Comparison of ENCODE assay signal across 9 cellular contexts in genomic region chr19:3178973-3179738, GRCh38. TPM values are rescaled to one million over a fixed set of nuclear protein-coding genes. Genes with fewer than 3 reads are reported as not detected.
A peak's percentile ranks its signal among the peaks of the same experiment; 100 is the strongest.
DNase-seq lines count a peak whose midpoint lies in the region; ATAC-seq and TF ChIP-seq lines count a peak whose summit lies in the region.
"Had no signal": no experiment of that assay in that cellular context is flagged by ENCODE, and none has a peak within 500 bp of the region (broad histone marks: within the 10 kb centered on the region; RNA-seq: fewer than 3 reads in every experiment).

No MANE protein-coding gene starts in this region.

- intact Hi-C loops in esophagus squamous epithelium (cut with DNase I) = no loop called here

- peaks cover 44% of the 10 kb centered on the region for H3K36me3 Mint-ChIP-seq in activated CD8-positive, alpha-beta memory T cell treated with anti-CD3 and anti-CD28 coated beads, Interleukin-2, amount 10 ng/mL, durations not matched to agents 7 days and 5 days

- peak; percentile 65 for DNase-seq in activated CD8-positive, alpha-beta memory T cell treated with anti-CD3 and anti-CD28 coated beads, Interleukin-2, amount 10 ng/mL, durations not matched to agents 7 days and 5 days
- no peak for DNase-seq in activated CD8-positive, alpha-beta memory T cell treated with anti-CD3 and anti-CD28 coated beads, Interleukin-2, amount 50 U/mL, for 48 hours
- DNase-seq in Peyer's patch = peak; percentile 22 to 60 (median 48)
- no peak for DNase-seq in esophagus squamous epithelium (lab: John Stamatoyannopoulos, UW)
- no peak for DNase-seq in NCI-H524 treated with DMSO at 0.1 percent for 48 hours (lab: John Stamatoyannopoulos, UW)
- no peak for DNase-seq in NCI-H748 treated with DMSO at 0.1 percent for 48 hours (lab: John Stamatoyannopoulos, UW)
- DNase-seq in NCI-H2196 (lab: John Stamatoyannopoulos, UW; ENCODE audit: unreplicated experiment) = no peak
- DNase-seq: ACHN had no signal

- peak; percentile 14 for ATAC-seq in activated CD8-positive, alpha-beta memory T cell treated with anti-CD3 and anti-CD28 coated beads, Interleukin-2, amount 10 ng/mL, durations not matched to agents 7 days and 5 days

- TF ChIP-seq CTCF in Peyer's patch (IDR thresholded peaks at IDR 0.05) (no peak), esophagus squamous epithelium (IDR thresholded peaks at IDR 0.05) (no peak)

- peak overlapping the region; percentile 76 to 99 (median 80) for H3K27ac ChIP-seq in Peyer's patch
- peak overlapping the region; percentile 34 to 83 (median 62) for H3K27ac ChIP-seq in esophagus squamous epithelium
- H3K27ac ChIP-seq in thymus (ENCODE audit: low read depth) = peak overlapping the region; percentile 89

- CTCF ChIA-PET in activated CD8-positive, alpha-beta memory T cell treated with anti-CD3 and anti-CD28 coated beads, Interleukin-2, amount 10 ng/mL, durations not matched to agents 7 days and 5 days (lab: Charles Lee) = interaction anchor here (1.3 to 1.6 kb wide), 2 partner anchors 33 to 75 kb away, joined by 3 to 5 read pairs; no protein-coding TSS in a partner anchor

- TF ChIP-seq POLR2A in Peyer's patch (IDR thresholded peaks at IDR 0.05) = no peak
- TF ChIP-seq POLR2A in esophagus squamous epithelium (IDR thresholded peaks at IDR 0.05) = no peak

- WGBS in esophagus squamous epithelium, 2 donors = 57 to 84% methylated on average over 10 to 29 of the region's 52 CpGs
- WGBS in thymus = 5% methylated on average over 52 of the region's 52 CpGs

- H3K4me1 ChIP-seq in Peyer's patch (peaks cover 0 to 8% (median 4%) of the 10 kb centered on the region in 4 donors), esophagus squamous epithelium (peaks cover 17 to 20% (median 19%) of the 10 kb centered on the region in 3 donors), thymus (ENCODE audit: control insufficient read depth, insufficient read depth, low read length) (peaks cover 14% of the 10 kb centered on the region)

- H3K9me3 ChIP-seq in Peyer's patch (no peaks in the 10 kb centered on the region), esophagus squamous epithelium (no peaks in the 10 kb centered on the region), thymus (ENCODE audit: control insufficient read depth) (no peaks in the 10 kb centered on the region)

- H3K4me3 ChIP-seq in Peyer's patch = peak overlapping the region; percentile 49 to 71 (median 53)
- peak overlapping the region; percentile 5 to 58 (median 32) for H3K4me3 ChIP-seq in esophagus squamous epithelium
- H3K4me3 ChIP-seq in thymus (ENCODE audit: low read length) = peak overlapping the region; percentile 88

- H3K27ac Mint-ChIP-seq in activated CD8-positive, alpha-beta memory T cell treated with anti-CD3 and anti-CD28 coated beads, Interleukin-2, amount 10 ng/mL, durations not matched to agents 7 days and 5 days = peak overlapping the region; percentile 91

- H3K27me3 Mint-ChIP-seq in activated CD8-positive, alpha-beta memory T cell treated with anti-CD3 and anti-CD28 coated beads, Interleukin-2, amount 10 ng/mL, durations not matched to agents 7 days and 5 days = no peaks in the 10 kb centered on the region

- H3K4me1 Mint-ChIP-seq in activated CD8-positive, alpha-beta memory T cell treated with anti-CD3 and anti-CD28 coated beads, Interleukin-2, amount 10 ng/mL, durations not matched to agents 7 days and 5 days = peaks cover 36% of the 10 kb centered on the region

- H3K27me3 ChIP-seq in Peyer's patch = no peaks in the 10 kb centered on the region
- no peaks in the 10 kb centered on the region for H3K27me3 ChIP-seq in esophagus squamous epithelium
- H3K27me3 ChIP-seq in thymus (ENCODE audit: control insufficient read depth, insufficient read depth) = no peaks in the 10 kb centered on the region

- H3K36me3 ChIP-seq in Peyer's patch = no peaks in the 10 kb centered on the region
- H3K36me3 ChIP-seq in esophagus squamous epithelium = no peaks in the 10 kb centered on the region
- no peaks in the 10 kb centered on the region for H3K36me3 ChIP-seq in thymus (ENCODE audit: control insufficient read depth, insufficient read depth)

- H3K4me3 Mint-ChIP-seq in activated CD8-positive, alpha-beta memory T cell treated with anti-CD3 and anti-CD28 coated beads, Interleukin-2, amount 10 ng/mL, durations not matched to agents 7 days and 5 days = peak overlapping the region; percentile 97

- H3K9me3 Mint-ChIP-seq in activated CD8-positive, alpha-beta memory T cell treated with anti-CD3 and anti-CD28 coated beads, Interleukin-2, amount 10 ng/mL, durations not matched to agents 7 days and 5 days (ENCODE audit: low read depth) = no peaks in the 10 kb centered on the region

RNA-seq across cellular contexts. Expression of gene S1PR4, which starts 0.6 kb away (rescaled TPM):
- total RNA-seq in activated CD8-positive, alpha-beta memory T cell treated with anti-CD3 and anti-CD28 coated beads, Interleukin-2, amount 10 ng/mL, durations not matched to agents 7 days and 5 days = 100 to 1,000 TPM; 122 to 155 TPM
- total RNA-seq in Peyer's patch (1 to 10 TPM; 1.6 to 9.9 (median 2.5) TPM), esophagus squamous epithelium (1 to 10 TPM in 3 of 4 donors, under 1 TPM in 1; 0.53 to 4.2 (median 1.9) TPM)
- 18.6 TPM for polyA plus RNA-seq in thymus

RNA-seq across cellular contexts. Expression of gene NCLN, which starts 6.6 kb away (rescaled TPM):
- total RNA-seq in activated CD8-positive, alpha-beta memory T cell treated with anti-CD3 and anti-CD28 coated beads, Interleukin-2, amount 10 ng/mL, durations not matched to agents 7 days and 5 days = 10 to 100 TPM; 67.3 to 71.6 TPM
- total RNA-seq in Peyer's patch = 100 to 1,000 TPM in 3 of 4 donors, 10 to 100 TPM in 1; 84.2 to 126 (median 117) TPM
- total RNA-seq in esophagus squamous epithelium = 10 to 100 TPM; 27.3 to 59.6 (median 40.8) TPM
- polyA plus RNA-seq in thymus = 62.6 TPM

RNA-seq across cellular contexts. Expression of gene GNA15, which starts 43.3 kb away (rescaled TPM):
- 10 to 100 TPM; 23.7 to 39.8 TPM for total RNA-seq in activated CD8-positive, alpha-beta memory T cell treated with anti-CD3 and anti-CD28 coated beads, Interleukin-2, amount 10 ng/mL, durations not matched to agents 7 days and 5 days
- total RNA-seq in Peyer's patch (10 to 100 TPM in 1 of 4 donors, 1 to 10 TPM in 2, not detected in 1; 1.2 to 12.4 (median 1.5) TPM), esophagus squamous epithelium (100 to 1,000 TPM in 3 of 4 donors, 10 to 100 TPM in 1; 72.7 to 186 (median 132) TPM)
- polyA plus RNA-seq in thymus = 21.8 TPM

RNA-seq across cellular contexts. Expression of gene CELF5, which starts 45.3 kb away (rescaled TPM):
- total RNA-seq in activated CD8-positive, alpha-beta memory T cell treated with anti-CD3 and anti-CD28 coated beads, Interleukin-2, amount 10 ng/mL, durations not matched to agents 7 days and 5 days = not detected
- total RNA-seq in Peyer's patch (not detected), esophagus squamous epithelium (not detected)
- polyA plus RNA-seq in thymus = 1.4 TPM

Comparison
In these comparisons a context has a peak if more than half of its experiments do, and no peak if none do; other contexts are left out.
1. DNase-seq: peak in activated CD8-positive, alpha-beta memory T cell treated with anti-CD3 and anti-CD28 coated beads, Interleukin-2, amount 10 ng/mL, durations not matched to agents 7 days and 5 days (single experiment) and Peyer's patch (3 of 3); none in activated CD8-positive, alpha-beta memory T cell treated with anti-CD3 and anti-CD28 coated beads, Interleukin-2, amount 50 U/mL, for 48 hours (single experiment), esophagus squamous epithelium (single experiment), NCI-H524 treated with DMSO at 0.1 percent for 48 hours (single experiment), NCI-H748 treated with DMSO at 0.1 percent for 48 hours (single experiment) and NCI-H2196 (single experiment).
2. H3K4me3 ChIP-seq: peak in every context shown above with its lines; median percentile 88 in thymus; 53 in Peyer's patch; 32 in esophagus squamous epithelium.
3. RNA of gene S1PR4, which starts 0.6 kb away (total RNA-seq): 122 to 155 TPM in activated CD8-positive, alpha-beta memory T cell treated with anti-CD3 and anti-CD28 coated beads, Interleukin-2, amount 10 ng/mL, durations not matched to agents 7 days and 5 days; 1.6 to 9.9 TPM in Peyer's patch and 0.53 to 4.2 TPM in esophagus squamous epithelium; every median in the first group is over 10 times any median in the second.
4. Peak in every context shown above with its lines, with median percentiles within 50 percentile points of each other: H3K27ac ChIP-seq.